In genomic region chr3:108102420-108103039, GRCh38 we compare ENCODE assay signal across 19 cellular contexts. TPM values are rescaled to one million over a fixed set of nuclear protein-coding genes. Genes with fewer than 3 reads are reported as not detected.
A peak's percentile ranks its signal among the peaks of the same experiment; 100 is the strongest.
DNase-seq lines count a peak whose midpoint lies in the region; TF ChIP-seq lines count a peak whose summit lies in the region.
"Had no signal": no experiment of that assay in that cellular context is flagged by ENCODE, and none has a peak within 500 bp of the region (broad histone marks: within the 10 kb centered on the region; RNA-seq: fewer than 3 reads in every experiment).

No MANE protein-coding gene starts in this region.

- H3K36me3 ChIP-seq in liver (ENCODE audit: control insufficient read depth in 4 of 4, insufficient read depth in 3 of 4, low read depth in 1 of 4, low read length in 3 of 4) (no peaks in the 10 kb centered on the region), adrenal gland (replicated peaks in 1 of 2) (no peaks in the 10 kb centered on the region), BE2C (no peaks in the 10 kb centered on the region)
- H3K36me3 ChIP-seq: pancreas had no signal

- intact Hi-C loops in adrenal gland (cut with DNase I): no loop called here

- H3K27ac ChIP-seq in C4-2B: peak overlapping the region; percentile 33
- H3K27ac ChIP-seq in HL-60 (replicated peaks): peak overlapping the region; percentile 95
- H3K27ac ChIP-seq in liver (ENCODE audit: low read depth in 1 of 2, low read length in 2 of 2): peak overlapping the region; percentile 78 to 86
- no peak overlapping the region for H3K27ac ChIP-seq in adrenal gland
- H3K27ac ChIP-seq: pancreas, RWPE1 had no signal

- H3K27me3 ChIP-seq in HL-60 (ENCODE audit: insufficient read depth, poor library complexity, severe bottlenecking): no peaks in the 10 kb centered on the region
- no peaks in the 10 kb centered on the region for H3K27me3 ChIP-seq in liver (ENCODE audit: control insufficient read depth in 4 of 4, insufficient read depth in 4 of 4, low read length in 3 of 4)
- H3K27me3 ChIP-seq in adrenal gland: no peaks in the 10 kb centered on the region
- no peaks in the 10 kb centered on the region for H3K27me3 ChIP-seq in BE2C
- H3K27me3 ChIP-seq: pancreas had no signal

- H3K9me3 ChIP-seq in liver (ENCODE audit: control insufficient read depth in 4 of 4, low read length in 3 of 4) (no peaks in the 10 kb centered on the region), adrenal gland (replicated peaks in 1 of 3) (no peaks in the 10 kb centered on the region), BE2C (no peaks in the 10 kb centered on the region)
- H3K9me3 ChIP-seq: pancreas had no signal

- no peak for TF ChIP-seq POLR2A in adrenal gland (IDR thresholded peaks at IDR 0.05)

- no peak overlapping the region for H3K9ac ChIP-seq in liver (ENCODE audit: low read depth in 1 of 2, low read length in 2 of 2)

- H3K4me1 ChIP-seq in liver (ENCODE audit: control insufficient read depth in 4 of 4, insufficient read depth in 4 of 4, low read length in 3 of 4) (peaks cover 4 to 17% (median 15%) of the 10 kb centered on the region in 4 donors), adrenal gland (replicated peaks in 1 of 2) (no peaks in the 10 kb centered on the region), BE2C (peaks cover 7% of the 10 kb centered on the region; the same call in 1 of the 2 replicates)
- H3K4me1 ChIP-seq: pancreas had no signal

- no peak overlapping the region for H3K4me3 ChIP-seq in HL-60 (replicated peaks; ENCODE audit: insufficient read depth, low read length)
- H3K4me3 ChIP-seq in liver (ENCODE audit: low read depth in 1 of 3, low read length in 3 of 3): no peak overlapping the region
- H3K4me3 ChIP-seq in adrenal gland: no peak overlapping the region
- no peak overlapping the region for H3K4me3 ChIP-seq in BE2C (ENCODE audit: low read depth, low read length)
- H3K4me3 ChIP-seq: pancreas had no signal

- no peak for TF ChIP-seq RAD21 in liver (IDR thresholded peaks at IDR 0.05)

- DNase-seq in HL-60 (ENCODE audit: low read depth in 1 of 2, low spot score in 1 of 2) (peak in 1 of 2 experiments; percentile 77), RPMI8226 (peak; percentile 67), adrenal gland (no peak), amygdala (lab: John Stamatoyannopoulos, UW) (no peak), BE2C (no peak), NCI-H69 (lab: John Stamatoyannopoulos, UW) (no peak)
- DNase-seq: activated CD4-positive, alpha-beta T cell treated with anti-CD3 and anti-CD28 coated beads, Interleukin-2, amount 50 U/mL, for 1 hour; activated T-cell treated with anti-CD3 and anti-CD28 coated beads, Interleukin-2, amount 50 U/mL, for 24 hours; Calu3; effector CD8-positive, alpha-beta T cell; hypothalamus; NCI-H2029 treated with DMSO at 0.1 percent for 48 hours; NCI-H526; pancreas; stimulated activated CD4-positive, alpha-beta T cell treated with anti-CD3 and anti-CD28 coated beads, Interleukin-4, amount 100 ng/mL, for 4 hours; trophoblast cell had no signal

- TF ChIP-seq CTCF in C4-2B (conservative IDR thresholded peaks at IDR 0.05) (no peak), HL-60 (IDR thresholded peaks at IDR 0.05; ENCODE audit: insufficient read depth, low read length) (no peak), liver (IDR thresholded peaks at IDR 0.05; ENCODE audit: low read depth, low read length, missing input control) (no peak), adrenal gland (IDR thresholded peaks at IDR 0.05) (no peak), BE2C (IDR thresholded peaks at IDR 0.05; ENCODE audit: low read depth, low read length) (no peak)

- 89% methylated on average over 8 of the region's 8 CpGs for WGBS in liver
- WGBS in adrenal gland, 4 donors: 82 to 89% (median 85%) methylated on average over 8 of the region's 8 CpGs

TF ChIP-seq in liver, 16 proteins besides CTCF, POLR2A, EP300 and RAD21:
- TF ChIP-seq HNF4G (IDR thresholded peaks at IDR 0.05) (no peak), YY1 (IDR thresholded peaks at IDR 0.05) (no peak), HNF4A (conservative IDR thresholded peaks at IDR 0.05) (no peak), TAF1 (conservative IDR thresholded peaks at IDR 0.05) (no peak), RXRA (IDR thresholded peaks at IDR 0.05) (no peak), FOXA1 (IDR thresholded peaks at IDR 0.05) (no peak), ATF3 (IDR thresholded peaks at IDR 0.05) (no peak), FOXA2 (IDR thresholded peaks at IDR 0.05) (no peak), EGR1 (IDR thresholded peaks at IDR 0.05; ENCODE audit: low read depth in 2 of 2) (no peak), SP1 (IDR thresholded peaks at IDR 0.05) (no peak), MAX (IDR thresholded peaks at IDR 0.05) (no peak), GABPA (IDR thresholded peaks at IDR 0.05 in 1 of 2, conservative IDR thresholded peaks at IDR 0.05 in 1 of 2) (no peak), NR2F2 (IDR thresholded peaks at IDR 0.05) (no peak)
- TF ChIP-seq, protein P1, sequence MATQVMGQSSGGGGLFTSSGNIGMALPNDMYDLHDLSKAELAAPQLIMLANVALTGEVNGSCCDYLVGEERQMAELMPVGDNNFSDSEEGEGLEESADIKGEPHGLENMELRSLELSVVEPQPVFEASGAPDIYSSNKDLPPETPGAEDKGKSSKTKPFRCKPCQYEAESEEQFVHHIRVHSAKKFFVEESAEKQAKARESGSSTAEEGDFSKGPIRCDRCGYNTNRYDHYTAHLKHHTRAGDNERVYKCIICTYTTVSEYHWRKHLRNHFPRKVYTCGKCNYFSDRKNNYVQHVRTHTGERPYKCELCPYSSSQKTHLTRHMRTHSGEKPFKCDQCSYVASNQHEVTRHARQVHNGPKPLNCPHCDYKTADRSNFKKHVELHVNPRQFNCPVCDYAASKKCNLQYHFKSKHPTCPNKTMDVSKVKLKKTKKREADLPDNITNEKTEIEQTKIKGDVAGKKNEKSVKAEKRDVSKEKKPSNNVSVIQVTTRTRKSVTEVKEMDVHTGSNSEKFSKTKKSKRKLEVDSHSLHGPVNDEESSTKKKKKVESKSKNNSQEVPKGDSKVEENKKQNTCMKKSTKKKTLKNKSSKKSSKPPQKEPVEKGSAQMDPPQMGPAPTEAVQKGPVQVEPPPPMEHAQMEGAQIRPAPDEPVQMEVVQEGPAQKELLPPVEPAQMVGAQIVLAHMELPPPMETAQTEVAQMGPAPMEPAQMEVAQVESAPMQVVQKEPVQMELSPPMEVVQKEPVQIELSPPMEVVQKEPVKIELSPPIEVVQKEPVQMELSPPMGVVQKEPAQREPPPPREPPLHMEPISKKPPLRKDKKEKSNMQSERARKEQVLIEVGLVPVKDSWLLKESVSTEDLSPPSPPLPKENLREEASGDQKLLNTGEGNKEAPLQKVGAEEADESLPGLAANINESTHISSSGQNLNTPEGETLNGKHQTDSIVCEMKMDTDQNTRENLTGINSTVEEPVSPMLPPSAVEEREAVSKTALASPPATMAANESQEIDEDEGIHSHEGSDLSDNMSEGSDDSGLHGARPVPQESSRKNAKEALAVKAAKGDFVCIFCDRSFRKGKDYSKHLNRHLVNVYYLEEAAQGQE (IDR thresholded peaks at IDR 0.05): no peak
- TF ChIP-seq, protein P2, sequence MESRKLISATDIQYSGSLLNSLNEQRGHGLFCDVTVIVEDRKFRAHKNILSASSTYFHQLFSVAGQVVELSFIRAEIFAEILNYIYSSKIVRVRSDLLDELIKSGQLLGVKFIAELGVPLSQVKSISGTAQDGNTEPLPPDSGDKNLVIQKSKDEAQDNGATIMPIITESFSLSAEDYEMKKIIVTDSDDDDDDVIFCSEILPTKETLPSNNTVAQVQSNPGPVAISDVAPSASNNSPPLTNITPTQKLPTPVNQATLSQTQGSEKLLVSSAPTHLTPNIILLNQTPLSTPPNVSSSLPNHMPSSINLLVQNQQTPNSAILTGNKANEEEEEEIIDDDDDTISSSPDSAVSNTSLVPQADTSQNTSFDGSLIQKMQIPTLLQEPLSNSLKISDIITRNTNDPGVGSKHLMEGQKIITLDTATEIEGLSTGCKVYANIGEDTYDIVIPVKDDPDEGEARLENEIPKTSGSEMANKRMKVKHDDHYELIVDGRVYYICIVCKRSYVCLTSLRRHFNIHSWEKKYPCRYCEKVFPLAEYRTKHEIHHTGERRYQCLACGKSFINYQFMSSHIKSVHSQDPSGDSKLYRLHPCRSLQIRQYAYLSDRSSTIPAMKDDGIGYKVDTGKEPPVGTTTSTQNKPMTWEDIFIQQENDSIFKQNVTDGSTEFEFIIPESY (IDR thresholded peaks at IDR 0.05): no peak
TF ChIP-seq in liver: peak in this region for 0.

RNA-seq across cellular contexts. Expression of gene CD47, which starts 11.7 kb away (rescaled TPM):
- total RNA-seq in liver (10 to 100 TPM; 29.0 to 38.8 TPM), adrenal gland (100 to 1,000 TPM in 2 of 8 donors, 10 to 100 TPM in 6; 56.5 to 108 (median 82.9) TPM)
- polyA plus RNA-seq in liver (10 to 100 TPM; 23.4 to 39.5 TPM), adrenal gland (10 to 100 TPM; 24.2 to 60.6 (median 37.6) TPM)
- 36.3 TPM for polyA plus RNA-seq in BE2C (2012; ENCODE audit: insufficient read depth, insufficient read length, low read depth)

Comparison
In these comparisons a context has a peak if more than half of its experiments do, and no peak if none do; other contexts are left out.
1. H3K27ac ChIP-seq: peak in C4-2B (single experiment), HL-60 (single experiment) and liver (2 of 2); none in adrenal gland (0 of 5).